8 cellular contexts compared by ENCODE assay signal in genomic region chr4:90126805-90127204, GRCh38. TPM values are rescaled to one million over a fixed set of nuclear protein-coding genes. Genes with fewer than 3 reads are reported as not detected.
DNase-seq lines count a peak whose midpoint lies in the region; ATAC-seq and TF ChIP-seq lines count a peak whose summit lies in the region.

No MANE protein-coding gene starts in this region.

- no peak overlapping the region for H2AFZ ChIP-seq in IMR-90 (replicated peaks; ENCODE audit: low read length, poor library complexity)

- DNase-seq in CD14-positive monocyte (ENCODE audit: low spot score) (no peak), IMR-90 (no peak), colonic mucosa (no peak), naive B cell (no peak), NCI-H2081 (lab: John Stamatoyannopoulos, UW) (no peak), omental fat pad (ENCODE audit: low spot score) (no peak)

- H3K36me3 ChIP-seq in IMR-90 (ENCODE audit: control insufficient read depth, insufficient read depth, low read length) (no peaks in the 10 kb centered on the region), colonic mucosa (no peaks in the 10 kb centered on the region)

- H3K9me3 ChIP-seq in IMR-90 (ENCODE audit: control insufficient read depth, insufficient read depth, low read length) = no peaks in the 10 kb centered on the region
- H3K9me3 ChIP-seq in colonic mucosa = no peaks in the 10 kb centered on the region

- no peak overlapping the region for H2AK9ac ChIP-seq in IMR-90 (replicated peaks; ENCODE audit: low read depth, low read length, poor library complexity)

- H2BK20ac ChIP-seq in IMR-90 (ENCODE audit: low read depth, low read length) = no peak overlapping the region

- no peak overlapping the region for H2BK120ac ChIP-seq in IMR-90 (ENCODE audit: low read depth, low read length)

- dilution Hi-C loops in IMR-90 (cut with HindIII; ENCODE audit: low sequenced_read_pairs, unreplicated experiment) = no loop called here

- peaks cover 12 to 14% (median 13%) of the 10 kb centered on the region in 3 donors for H3K27me3 Mint-ChIP-seq in CD14-positive monocyte (ENCODE audit: low read depth in 3 of 3)
- no peaks in the 10 kb centered on the region for H3K27me3 Mint-ChIP-seq in naive B cell

- no peak overlapping the region for H3K56ac ChIP-seq in IMR-90 (ENCODE audit: extremely low read depth, insufficient read depth, low read length)

- no peak overlapping the region for H2BK5ac ChIP-seq in IMR-90 (ENCODE audit: low read depth, low read length, poor library complexity, severe bottlenecking)

- H3K27ac Mint-ChIP-seq in CD14-positive monocyte (peak overlapping the region in 2 of 7 donors; percentile 70 to 87), naive B cell (peak overlapping the region; percentile 90 to 99 (median 98))

- WGBS in IMR-90 (ENCODE audit: extremely low coverage in 2 of 2, insufficient read length in 1 of 2), 2 experiments = 38% methylated on average over 2 of the region's 8 CpGs; no CpG with 5 or more reads in 1 of the 2 experiments

- peak overlapping the region; percentile 54; the same call in 1 of the 2 replicates for H3K4me2 ChIP-seq in IMR-90 (ENCODE audit: low read depth, low read length)

- H3K18ac ChIP-seq in IMR-90 (ENCODE audit: low read depth, low read length) = no peak overlapping the region

- CTCF ChIA-PET in IMR-90 (lab: Yijun Ruan, JAX) = no interaction called here

- in situ Hi-C loops in IMR-90 (cut with MboI; ENCODE audit: low sequenced_read_pairs) = no loop called here

- H3K4me3 Mint-ChIP-seq in CD14-positive monocyte = peak overlapping the region; percentile 97 to 100
- H3K4me3 Mint-ChIP-seq in naive B cell = peak overlapping the region; percentile 86 to 100 (median 98)

- ATAC-seq in IMR-90 (ENCODE audit: low read depth) (no peak), naive B cell (ENCODE audit: low read depth in 2 of 2) (no peak), GM21737 (IDR thresholded peaks at IDR 0.05; ENCODE audit: unreplicated experiment) (no peak), HG02642 (IDR thresholded peaks at IDR 0.05; ENCODE audit: poor library complexity, unreplicated experiment) (no peak), omental fat pad (ENCODE audit: low FRiP score) (no peak)

- H3K4me1 ChIP-seq in IMR-90 (ENCODE audit: control insufficient read depth, insufficient read depth, low read length) (no peaks in the 10 kb centered on the region), colonic mucosa (no peaks in the 10 kb centered on the region)

- H3K9ac ChIP-seq in IMR-90 (ENCODE audit: low read depth, low read length) = no peak overlapping the region
- H3K9ac ChIP-seq in colonic mucosa (ENCODE audit: low read depth in 2 of 2, low read length in 2 of 2) = peak overlapping the region in 1 of 2 donors; percentile 8

- POLR2A ChIA-PET in IMR-90 (lab: Charles Lee; ENCODE audit: unreplicated experiment) = no interaction called here

- intact Hi-C loops in CD14-positive monocyte (cut with micrococcal nuclease) (loop anchor here in 1 of 2 donors (10.0 kb wide), 1 partner anchor 102 kb away; no protein-coding TSS in a partner anchor), IMR-90 (cut with micrococcal nuclease) (no loop called here), colonic mucosa (cut with DNase I) (no loop called here)

- no peak overlapping the region for H3K4ac ChIP-seq in IMR-90 (ENCODE audit: low read depth, low read length)

- H4K91ac ChIP-seq in IMR-90 (ENCODE audit: insufficient read depth, low read depth, low read length) = no peak overlapping the region

- no peak for TF ChIP-seq RAD21 in IMR-90 (IDR thresholded peaks at IDR 0.05; ENCODE audit: low read length)

- TF ChIP-seq CTCF in CD14-positive monocyte (IDR thresholded peaks at IDR 0.05) (no peak), IMR-90 (conservative IDR thresholded peaks at IDR 0.05; ENCODE audit: low read depth, low read length) (no peak), colonic mucosa (IDR thresholded peaks at IDR 0.05) (no peak), omental fat pad (IDR thresholded peaks at IDR 0.05) (no peak)

- H3K27me3 ChIP-seq in IMR-90 (ENCODE audit: control insufficient read depth, insufficient read depth, low read length) (peaks cover 8% of the 10 kb centered on the region; the same call in 1 of the 2 replicates), colonic mucosa (no peaks in the 10 kb centered on the region)

- peaks cover 24% of the 10 kb centered on the region for H3K4me1 Mint-ChIP-seq in CD14-positive monocyte
- H3K4me1 Mint-ChIP-seq in naive B cell = peaks cover 16 to 28% (median 23%) of the 10 kb centered on the region in 3 donors

- H4K20me1 ChIP-seq in IMR-90 (ENCODE audit: insufficient read depth, low read length) = no peaks in the 10 kb centered on the region

- TF ChIP-seq POLR2A in IMR-90 (IDR thresholded peaks at IDR 0.05; ENCODE audit: low read depth, low read length) = no peak

- no TSS peak for BruUV-seq in IMR-90 (replicated peaks; lab: Mats Ljungman, UMichigan)

- no peak overlapping the region for H4K8ac ChIP-seq in IMR-90 (ENCODE audit: low read depth in 2 of 2, low read length in 2 of 2)

- no peaks in the 10 kb centered on the region for H3K9me1 ChIP-seq in IMR-90 (ENCODE audit: insufficient read depth, low read length)

- H3K79me1 ChIP-seq in IMR-90 (ENCODE audit: low read depth in 1 of 2, low read length in 2 of 2) = no peaks in the 10 kb centered on the region

- no peak overlapping the region for H2BK15ac ChIP-seq in IMR-90 (ENCODE audit: low read depth, low read length)

- H3K4me3 ChIP-seq in IMR-90 (ENCODE audit: insufficient read depth, low read depth, low read length) (no peak overlapping the region), colonic mucosa (peak overlapping the region; percentile 78)

- no peak overlapping the region for H4K5ac ChIP-seq in IMR-90 (ENCODE audit: low read depth, low read length)

- no peak overlapping the region for H3K23ac ChIP-seq in IMR-90 (ENCODE audit: low read depth, low read length)

- H2AK5ac ChIP-seq in IMR-90 (ENCODE audit: low read depth, low read length) = no peak overlapping the region

- H3K36me3 Mint-ChIP-seq in CD14-positive monocyte = no peaks in the 10 kb centered on the region
- H3K36me3 Mint-ChIP-seq in naive B cell = no peaks in the 10 kb centered on the region

- H3K9me3 Mint-ChIP-seq in CD14-positive monocyte = peaks cover 0 to 1% (median 0%) of the 10 kb centered on the region in 7 donors
- no peaks in the 10 kb centered on the region for H3K9me3 Mint-ChIP-seq in naive B cell

- no peak overlapping the region for H3K27ac ChIP-seq in IMR-90 (ENCODE audit: insufficient read depth, low read length)
- no peak overlapping the region for H3K27ac ChIP-seq in colonic mucosa

- no peak overlapping the region for H3K14ac ChIP-seq in IMR-90 (replicated peaks; ENCODE audit: low read depth, low read length)

TF ChIP-seq in IMR-90, 13 proteins besides CTCF, POLR2A, EP300 and RAD21:
- TF ChIP-seq FOS (IDR thresholded peaks at IDR 0.05; ENCODE audit: low read depth, low read length) (no peak), MAFK (IDR thresholded peaks at IDR 0.05; ENCODE audit: low read depth, low read length) (no peak), RFX5 (IDR thresholded peaks at IDR 0.05; ENCODE audit: low read depth, low read length) (no peak), BHLHE40 (IDR thresholded peaks at IDR 0.05; ENCODE audit: low read depth, low read length) (no peak), RCOR1 (IDR thresholded peaks at IDR 0.05; ENCODE audit: insufficient replicate concordance, low read length) (no peak), CEBPB (IDR thresholded peaks at IDR 0.05; ENCODE audit: low read depth, low read length) (no peak), CHD1 (IDR thresholded peaks at IDR 0.05; ENCODE audit: low read depth, low read length) (no peak), NFE2L2 (IDR thresholded peaks at IDR 0.05; ENCODE audit: low read depth, low read length) (no peak)
- TF ChIP-seq, protein P1, sequence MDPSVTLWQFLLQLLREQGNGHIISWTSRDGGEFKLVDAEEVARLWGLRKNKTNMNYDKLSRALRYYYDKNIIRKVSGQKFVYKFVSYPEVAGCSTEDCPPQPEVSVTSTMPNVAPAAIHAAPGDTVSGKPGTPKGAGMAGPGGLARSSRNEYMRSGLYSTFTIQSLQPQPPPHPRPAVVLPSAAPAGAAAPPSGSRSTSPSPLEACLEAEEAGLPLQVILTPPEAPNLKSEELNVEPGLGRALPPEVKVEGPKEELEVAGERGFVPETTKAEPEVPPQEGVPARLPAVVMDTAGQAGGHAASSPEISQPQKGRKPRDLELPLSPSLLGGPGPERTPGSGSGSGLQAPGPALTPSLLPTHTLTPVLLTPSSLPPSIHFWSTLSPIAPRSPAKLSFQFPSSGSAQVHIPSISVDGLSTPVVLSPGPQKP (IDR thresholded peaks at IDR 0.05; ENCODE audit: borderline replicate concordance, low read depth, low read length) = no peak
- TF ChIP-seq, protein P2, sequence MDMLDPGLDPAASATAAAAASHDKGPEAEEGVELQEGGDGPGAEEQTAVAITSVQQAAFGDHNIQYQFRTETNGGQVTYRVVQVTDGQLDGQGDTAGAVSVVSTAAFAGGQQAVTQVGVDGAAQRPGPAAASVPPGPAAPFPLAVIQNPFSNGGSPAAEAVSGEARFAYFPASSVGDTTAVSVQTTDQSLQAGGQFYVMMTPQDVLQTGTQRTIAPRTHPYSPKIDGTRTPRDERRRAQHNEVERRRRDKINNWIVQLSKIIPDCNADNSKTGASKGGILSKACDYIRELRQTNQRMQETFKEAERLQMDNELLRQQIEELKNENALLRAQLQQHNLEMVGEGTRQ (IDR thresholded peaks at IDR 0.05; ENCODE audit: low read depth, low read length) = no peak
TF ChIP-seq in IMR-90: peak in this region for 0.

RNA-seq across cellular contexts. Expression of gene CCSER1, which starts 0.4 kb away (rescaled TPM):
- polyA plus RNA-seq in CD14-positive monocyte (under 1 TPM; 0.09 to 0.13 TPM), IMR-90 (2012; rRNA removed) (not detected in 2 replicates), naive B cell (ENCODE audit: low read depth in 6 of 6) (10 to 100 TPM in 4 of 6 donors, 1 to 10 TPM in 1, not detected in 1; 4.4 to 16.4 (median 14.9) TPM)
- total RNA-seq in IMR-90 (2012; rRNA removed) (not detected in 2 replicates), colonic mucosa (10 to 100 TPM; 11.2 to 13.4 TPM), omental fat pad (10 to 100 TPM in 2 of 4 donors, 1 to 10 TPM in 2; 3.2 to 17.3 (median 10.2) TPM)
- polyA plus RNA-seq in IMR-90 (2012; cell fraction: cytosol; rRNA removed) = not detected in 2 replicates
- polyA plus RNA-seq in IMR-90 (2012; cell fraction: nucleus; rRNA removed; ENCODE audit: low replicate concordance) = not detected in 2 replicates
